In genomic region chr12:90331821-90332220, GRCh38 we compare ENCODE assay signal across 34 cellular contexts.
"Had no signal": no experiment of that assay in that cellular context is flagged by ENCODE, and none has a peak within 500 bp of the region (broad histone marks: within the 10 kb centered on the region; RNA-seq: fewer than 3 reads in every experiment).

No MANE protein-coding gene starts in this region.

- H3K27ac ChIP-seq: ascending aorta, cardiac muscle cell, Peyer's patch, SJSA1, WERI-Rb-1 had no signal

- H3K9me3 ChIP-seq: ascending aorta, Peyer's patch, SJSA1 had no signal

- H3K27me3 ChIP-seq: ascending aorta, cardiac muscle cell, Peyer's patch, SJSA1 had no signal

- H3K4me1 ChIP-seq: ascending aorta, Peyer's patch, SJSA1 had no signal

- H3K4me3 ChIP-seq: ascending aorta, cardiac muscle cell, K562, Peyer's patch, SJSA1 had no signal

- ATAC-seq: activated CD8-positive, alpha-beta T cell treated with anti-CD3 and anti-CD28 coated beads for 36 hours; activated T-cell treated with anti-CD3 and anti-CD28 coated beads, Interleukin-2, amount 50 U/mL, for 72 hours; activated T-helper 17 cell treated with anti-CD3 and anti-CD28 coated beads, Interleukin-2, amount 50 U/mL, for 72 hours; K562; PC-3 had no signal

- H3K36me3 ChIP-seq: ascending aorta, cardiac muscle cell, Peyer's patch, SJSA1, WERI-Rb-1 had no signal

- DNase-seq: activated CD4-positive, alpha-beta T cell treated with anti-CD3 and anti-CD28 coated beads for 1 hour; activated CD4-positive, alpha-beta T cell treated with anti-CD3 and anti-CD28 coated beads, Interleukin-2, amount 10 ng/mL, durations not matched to agents 24 days and 14 days; activated CD4-positive, alpha-beta T cell treated with anti-CD3 and anti-CD28 coated beads, Interleukin-2, amount 50 U/mL, for 4 hours; activated CD4-positive, CD25-positive, alpha-beta regulatory T cell; activated CD8-positive, alpha-beta T cell treated with anti-CD3 and anti-CD28 coated beads for 36 hours; activated effector memory CD4-positive, alpha-beta T cell treated with anti-CD3 and anti-CD28 coated beads, Interleukin-2, amount 50 U/mL, for 16 hours; activated naive CD4-positive, alpha-beta T cell; activated naive CD4-positive, alpha-beta T cell treated with anti-CD3 and anti-CD28 coated beads, Interleukin-2, amount 50 U/mL, for 16 hours; activated naive CD8-positive, alpha-beta T cell treated with anti-CD3 and anti-CD28 coated beads for 36 hours; activated T-cell treated with anti-CD3 and anti-CD28 coated beads, Interleukin-2, amount 50 U/mL, for 1 hour; activated T-cell treated with anti-CD3 and anti-CD28 coated beads, Interleukin-2, amount 50 U/mL, for 72 hours; amygdala; NCI-H1092 treated with DMSO at 0.1 percent for 48 hours; NCI-H1417; NCI-H146; NCI-H187 treated with DMSO at 0.1 percent for 48 hours; NCI-H2081; NCI-H2171 treated with DMSO at 0.1 percent for 48 hours; NCI-H2227 treated with DMSO at 0.1 percent for 48 hours; NCI-H524; Peyer's patch; RPMI8226; SHP77 treated with DMSO at 0.1 percent for 48 hours; SW 1271; T-helper 1 cell; T-helper 2 cell; T1000; WERI-Rb-1 had no signal
